In genomic region chr21:25895565-25896205, GRCh38 we compare ENCODE assay signal across 8 cellular contexts.
A peak's percentile ranks its signal among the peaks of the same experiment; 100 is the strongest.
DNase-seq lines count a peak whose midpoint lies in the region; ATAC-seq and TF ChIP-seq lines count a peak whose summit lies in the region.

No MANE protein-coding gene starts in this region.

- H3K27me3 ChIP-seq in breast epithelium (no peaks in the 10 kb centered on the region), left lung (no peaks in the 10 kb centered on the region), MG63 (no peaks in the 10 kb centered on the region)

- TF ChIP-seq CTCF in AG09319 (IDR thresholded peaks at IDR 0.05; ENCODE audit: low read depth, low read length) (peak; percentile 50), breast epithelium (IDR thresholded peaks at IDR 0.05) (peak; percentile 42 to 52 (median 47)), left lung (IDR thresholded peaks at IDR 0.05) (peak; percentile 29 to 36)

- no peak overlapping the region for H3K27ac ChIP-seq in breast epithelium
- no peak overlapping the region for H3K27ac ChIP-seq in left lung

- TF ChIP-seq POLR2A in breast epithelium (IDR thresholded peaks at IDR 0.05) = no peak

- no peaks in the 10 kb centered on the region for H3K9me3 ChIP-seq in breast epithelium
- H3K9me3 ChIP-seq in left lung = no peaks in the 10 kb centered on the region
- no peaks in the 10 kb centered on the region for H3K9me3 ChIP-seq in MG63

- H3K4me3 ChIP-seq in breast epithelium (no peak overlapping the region), left lung (no peak overlapping the region), MG63 (no peak overlapping the region)

- no peaks in the 10 kb centered on the region for H3K4me1 ChIP-seq in breast epithelium
- H3K4me1 ChIP-seq in left lung = peaks cover 0 to 14% of the 10 kb centered on the region in 2 donors

- ATAC-seq in GM18858 (IDR thresholded peaks at IDR 0.05; ENCODE audit: unreplicated experiment) (peak; percentile 67), HG03159 (IDR thresholded peaks at IDR 0.05; ENCODE audit: unreplicated experiment) (peak; percentile 86), left lung (peak; percentile 81)

- no peak for DNase-seq in AG09319 (ENCODE audit: extremely low read depth, low read depth)
- peak; percentile 76 for DNase-seq in NCI-H526 treated with DMSO at 0.1 percent for 48 hours (lab: John Stamatoyannopoulos, UW)
- no peak for DNase-seq in breast epithelium (ENCODE audit: low spot score in 2 of 2)
- DNase-seq in left lung = no peak
- DNase-seq in MG63 = no peak
- DNase-seq in effector CD8-positive, alpha-beta T cell (lab: John Stamatoyannopoulos, UW) = no peak

- H3K36me3 ChIP-seq in breast epithelium = peaks cover 5% of the 10 kb centered on the region
- peaks cover 0 to 17% of the 10 kb centered on the region in 2 donors for H3K36me3 ChIP-seq in left lung
- H3K36me3 ChIP-seq in MG63 = peaks cover 56% of the 10 kb centered on the region

- intact Hi-C loops in breast epithelium (cut with DNase I; ENCODE audit: low total_unique reads) (no loop called here), left lung (cut with DNase I) (no loop called here)
